Comparison of ENCODE assay signal across 10 cellular contexts in the genomic region with DNA sequence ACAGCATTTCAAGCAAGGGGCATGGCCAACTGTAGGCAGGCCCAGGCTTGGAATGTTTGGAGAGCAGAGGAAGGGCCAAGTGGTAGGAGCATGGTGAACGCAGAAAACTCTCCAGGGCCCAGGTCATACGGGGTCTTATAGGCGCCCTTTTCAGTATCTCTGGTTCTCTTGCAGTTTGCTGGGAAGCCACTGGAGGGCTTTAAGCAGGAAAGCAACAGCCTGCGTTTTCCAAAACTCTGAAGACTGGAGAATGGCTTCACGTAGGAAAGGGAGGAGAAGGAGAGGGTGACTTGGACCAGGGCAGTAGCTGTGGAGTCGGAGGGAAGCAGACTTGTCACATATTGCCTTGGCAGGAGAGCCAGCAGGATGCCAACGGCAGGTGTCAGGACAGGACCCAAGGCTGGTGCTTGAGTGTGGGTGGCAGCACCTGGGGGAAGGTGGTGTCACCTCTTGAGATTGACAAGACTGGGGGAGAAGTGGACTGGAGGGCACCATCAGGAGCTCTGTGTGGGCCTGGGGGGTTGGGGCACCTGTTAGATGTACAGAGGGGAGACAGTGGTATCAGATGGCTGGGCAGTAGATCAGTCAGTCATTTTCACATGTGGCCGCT. TPM values are rescaled to one million over a fixed set of nuclear protein-coding genes. Genes with fewer than 3 reads are reported as not detected.
A peak's percentile ranks its signal among the peaks of the same experiment; 100 is the strongest.
DNase-seq lines count a peak whose midpoint lies in the region; ATAC-seq, FAIRE-seq and TF ChIP-seq lines count a peak whose summit lies in the region.
"Had no signal": no experiment of that assay in that cellular context is flagged by ENCODE, and none has a peak within 500 bp of the region (broad histone marks: within the 10 kb centered on the region; RNA-seq: fewer than 3 reads in every experiment).

No MANE protein-coding gene starts in this region.

- H3K18ac ChIP-seq in H9 (ENCODE audit: insufficient read length, low read depth, low read length): no peak overlapping the region

- no peak overlapping the region for H3K23ac ChIP-seq in H9 (ENCODE audit: insufficient read length, low read depth, low read length)

- peaks cover 16% of the 10 kb centered on the region for H3K27me3 Mint-ChIP-seq in H9 (ENCODE audit: low read depth)
- H3K27me3 Mint-ChIP-seq: activated CD4-positive, alpha-beta T cell treated with anti-CD3 and anti-CD28 coated beads, Interleukin-2, amount 10 ng/mL, durations not matched to agents 7 days and 5 days had no signal

- H3K9me3 Mint-ChIP-seq in H9: peaks cover 79 to 81% of the 10 kb centered on the region in 2 experiments
- H3K9me3 Mint-ChIP-seq: activated CD4-positive, alpha-beta T cell treated with anti-CD3 and anti-CD28 coated beads, Interleukin-2, amount 10 ng/mL, durations not matched to agents 7 days and 5 days had no signal

- H3K27ac ChIP-seq in H9 (ENCODE audit: insufficient read length, low read depth, low read length): no peak overlapping the region
- H3K27ac ChIP-seq in HepG2 (ENCODE audit: extremely low read length, insufficient read depth, low read length): no peak overlapping the region

- no peak overlapping the region; a peak in 1 of 5 replicates for H3K4me3 Mint-ChIP-seq in H9
- H3K4me3 Mint-ChIP-seq: activated CD4-positive, alpha-beta T cell treated with anti-CD3 and anti-CD28 coated beads, Interleukin-2, amount 10 ng/mL, durations not matched to agents 7 days and 5 days had no signal

- no peak overlapping the region for H3K4ac ChIP-seq in H9 (ENCODE audit: low read depth, low read length)

- no peaks in the 10 kb centered on the region for H3K79me2 ChIP-seq in H9 (ENCODE audit: insufficient read depth, low read length)
- no peaks in the 10 kb centered on the region for H3K79me2 ChIP-seq in HepG2 (ENCODE audit: insufficient read depth, low read length)

- peak; percentile 55 for FAIRE-seq in HepG2 (lab: Jason Lieb, UNC)

- H4K20me1 ChIP-seq in H9 (ENCODE audit: control insufficient read depth, insufficient read depth, insufficient read length) (no peaks in the 10 kb centered on the region), HepG2 (ENCODE audit: insufficient read depth, low read length) (no peaks in the 10 kb centered on the region)

- H2BK12ac ChIP-seq in H9 (ENCODE audit: insufficient read length, low read depth, low read length): no peak overlapping the region

- POLR2A ChIA-PET in HepG2 (lab: Yijun Ruan, JAX): no interaction called here

- H3K27ac Mint-ChIP-seq in H9: no peak overlapping the region
- H3K27ac Mint-ChIP-seq: activated CD4-positive, alpha-beta T cell treated with anti-CD3 and anti-CD28 coated beads, Interleukin-2, amount 10 ng/mL, durations not matched to agents 7 days and 5 days had no signal

- in situ Hi-C loops in HepG2 (cut with HindIII; ENCODE audit: extremely low pct_ligation_motif_present, low pct_unique_long_range_greater_than_20kb): no loop called here

- no peak overlapping the region for H3K14ac ChIP-seq in H9 (ENCODE audit: insufficient read depth, low read length)

- no peaks in the 10 kb centered on the region for H3K36me3 ChIP-seq in adipocyte (ENCODE audit: control insufficient read depth, insufficient read depth, low read length, severe bottlenecking)
- H3K36me3 ChIP-seq in HepG2 (replicated peaks in 1 of 2; ENCODE audit: control insufficient read depth in 1 of 2, insufficient read depth in 2 of 2, low read length in 2 of 2): no peaks in the 10 kb centered on the region

- H2BK5ac ChIP-seq in H9 (ENCODE audit: insufficient read length, low read length): no peak overlapping the region

- no peak overlapping the region for H4K8ac ChIP-seq in H9 (replicated peaks; ENCODE audit: insufficient read length, low read depth, low read length)

- H4K91ac ChIP-seq in H9 (ENCODE audit: insufficient read length, low read depth, low read length): no peak overlapping the region

- TF ChIP-seq EP300 in HepG2 (IDR thresholded peaks at IDR 0.05; ENCODE audit: low read depth in 2 of 2, low read length in 2 of 2) (no peak), HepG2 (CRISPR knock-in tag; IDR thresholded peaks at IDR 0.05; ENCODE audit: borderline replicate concordance) (no peak)

- TF ChIP-seq CTCF in AG10803 (conservative IDR thresholded peaks at IDR 0.05; ENCODE audit: low read length) (peak; percentile 57), H9 (conservative IDR thresholded peaks at IDR 0.05) (peak; percentile 57), HepG2 (CRISPR knock-in tag; IDR thresholded peaks at IDR 0.05) (peak; percentile 35; the same call in 1 of the 2 replicates)

- no peak overlapping the region for H2BK120ac ChIP-seq in H9 (ENCODE audit: low read depth, low read length, poor library complexity, severe bottlenecking)

- TF ChIP-seq RAD21 in HepG2 (CRISPR knock-in tag; IDR thresholded peaks at IDR 0.05): no peak

- H3K4me3 ChIP-seq in AG10803 (ENCODE audit: low read length) (no peak overlapping the region), adipocyte (ENCODE audit: low read length) (no peak overlapping the region), HepG2 (replicated peaks in 1 of 3; ENCODE audit: insufficient read depth in 1 of 3, low read depth in 2 of 3, low read length in 3 of 3) (no peak overlapping the region)

- ATAC-seq in HepG2: peak; percentile 74

- no peak overlapping the region for H2AK5ac ChIP-seq in H9 (ENCODE audit: insufficient read length, low read length)

- H3K9ac ChIP-seq in H9 (ENCODE audit: extremely low read depth, insufficient read length, low read length) (no peak overlapping the region), adipocyte (ENCODE audit: low read length) (no peak overlapping the region), HepG2 (ENCODE audit: insufficient read depth, low read depth, low read length) (no peak overlapping the region)

- no peak overlapping the region for H3K56ac ChIP-seq in H9 (ENCODE audit: insufficient read length, low read depth, low read length)

- peaks cover 0 to 2% (median 0%) of the 10 kb centered on the region in 3 experiments; a peak in 1 of 7 replicates for H3K36me3 Mint-ChIP-seq in H9 (ENCODE audit: insufficient read depth in 1 of 3, low read depth in 3 of 3)

- DNase-seq in AG10803 (ENCODE audit: low read depth): peak; percentile 26
- peak; percentile 56 for DNase-seq in H9
- peak; percentile 44 for DNase-seq in adipocyte (ENCODE audit: low read depth)
- no peak for DNase-seq in HepG2 (ENCODE audit: low spot score)
- DNase-seq in AML-193 (lab: John Stamatoyannopoulos, UW): no peak
- no peak for DNase-seq in activated CD4-positive, alpha-beta T cell treated with anti-CD3 and anti-CD28 coated beads, Interleukin-2, amount 50 U/mL, for 4 hours
- DNase-seq in NCI-H774 (lab: John Stamatoyannopoulos, UW): no peak
- no peak for DNase-seq in ecto neural progenitor cell (ENCODE audit: low spot score)
- DNase-seq: activated CD4-positive, alpha-beta T cell treated with anti-CD3 and anti-CD28 coated beads, Interleukin-2, amount 10 ng/mL, durations not matched to agents 7 days and 5 days had no signal

- WGBS in H9 (ENCODE audit: extremely low coverage, insufficient read length, low lambda C conversion rate): no CpG with 5 or more reads among the region's 8 CpGs
- 21% methylated on average over 8 of the region's 8 CpGs for WGBS in HepG2 (ENCODE audit: low lambda C conversion rate)

- H3K23me2 ChIP-seq in H9 (ENCODE audit: insufficient read length, low read depth, low read length, poor library complexity, severe bottlenecking): no peaks in the 10 kb centered on the region

- CTCF ChIA-PET in HepG2 (lab: Yijun Ruan, JAX; ENCODE audit: low intra/inter-chr PET ratio, low total read pairs): interaction anchor here (1.6 kb wide), 1 partner anchor 217 kb away, joined by 8 read pairs; no protein-coding TSS in a partner anchor

- no peak overlapping the region for H4K5ac ChIP-seq in H9 (ENCODE audit: insufficient read length, low read depth, low read length)

- TF ChIP-seq POLR2A in HepG2 (IDR thresholded peaks at IDR 0.05; ENCODE audit: insufficient read depth in 1 of 2, low read depth in 2 of 2, low read length in 2 of 2): no peak

- H3K27me3 ChIP-seq in H9 (ENCODE audit: insufficient read depth, low read length) (no peaks in the 10 kb centered on the region), adipocyte (replicated peaks; ENCODE audit: control insufficient read depth, insufficient read depth, low read length) (peaks cover 52% of the 10 kb centered on the region), HepG2 (ENCODE audit: control insufficient read depth in 1 of 2, insufficient read depth in 2 of 2, low read length in 2 of 2) (no peaks in the 10 kb centered on the region; a peak in 1 of 5 replicates)

- H2BK20ac ChIP-seq in H9 (ENCODE audit: low read depth, low read length, poor library complexity, severe bottlenecking): no peak overlapping the region

- peaks cover 0 to 9% of the 10 kb centered on the region in 2 experiments; a peak in 2 of 4 replicates for H3K4me1 Mint-ChIP-seq in H9

- H3K4me1 ChIP-seq in H9 (ENCODE audit: insufficient read depth, low read length) (no peaks in the 10 kb centered on the region), adipocyte (ENCODE audit: control insufficient read depth, insufficient read depth, low read length) (no peaks in the 10 kb centered on the region), HepG2 (ENCODE audit: insufficient read depth, low read length) (peaks cover 11% of the 10 kb centered on the region)

- H3K4me2 ChIP-seq in H9 (ENCODE audit: insufficient read depth, insufficient read length, low read length) (no peak overlapping the region), HepG2 (ENCODE audit: low read depth, low read length) (no peak overlapping the region)

- no peaks in the 10 kb centered on the region for H3K79me1 ChIP-seq in H9 (ENCODE audit: insufficient read depth, low read depth, low read length, poor library complexity, severe bottlenecking)

- intact Hi-C loops in HepG2 (cut with micrococcal nuclease; ENCODE audit: unreplicated experiment): no loop called here

- no peak overlapping the region for H2BK15ac ChIP-seq in H9 (ENCODE audit: low read depth, low read length)

- peaks cover 33% of the 10 kb centered on the region for H3K9me3 ChIP-seq in H9 (ENCODE audit: control insufficient read depth, low read depth, low read length)
- no peaks in the 10 kb centered on the region for H3K9me3 ChIP-seq in adipocyte (ENCODE audit: control insufficient read depth, low read length)
- no peaks in the 10 kb centered on the region for H3K9me3 ChIP-seq in HepG2 (ENCODE audit: low read length)

- H3T11ph ChIP-seq in H9 (ENCODE audit: low read length): no peak overlapping the region

- BruUV-seq in HepG2 (replicated peaks; lab: Mats Ljungman, UMichigan): no TSS peak

- no peak overlapping the region for H2AFZ ChIP-seq in H9 (ENCODE audit: low read length)
- H2AFZ ChIP-seq in HepG2 (ENCODE audit: low read length): no peak overlapping the region

RNA-seq across cellular contexts. Expression of a gene that starts 21.9 kb away (rescaled TPM):
- total RNA-seq in H9 (2021) (not detected in 2 replicates), HepG2 (2016; rRNA removed; fragmentation: Illumina TruSeq; extraction: Trizol) (not detected in 2 replicates)
- total RNA-seq in HepG2 (2016; cell fraction: cytosol; rRNA removed; fragmentation: Illumina TruSeq; extraction: Trizol; ENCODE audit: low read depth): not detected in 2 replicates
- total RNA-seq in HepG2 (2016; cell fraction: insoluble cytoplasmic fraction; rRNA removed; fragmentation: Illumina TruSeq; extraction: Trizol): not detected in 2 replicates
- not detected in 2 replicates for total RNA-seq in HepG2 (2016; cell fraction: membrane; rRNA removed; fragmentation: Illumina TruSeq; extraction: Trizol)
- not detected in 2 replicates for total RNA-seq in HepG2 (2016; cell fraction: nucleus; rRNA removed; fragmentation: Illumina TruSeq; extraction: Trizol)
- not detected in 2 replicates for polyA plus RNA-seq in HepG2 (2011; rRNA removed)
- polyA plus RNA-seq in HepG2 (2011; cell fraction: cytosol; rRNA removed): not detected in 2 replicates
- not detected in 2 replicates for polyA plus RNA-seq in HepG2 (2011; cell fraction: nucleus; rRNA removed)
- not detected in 2 replicates for polyA plus RNA-seq in HepG2 (2012)
- not detected in 2 replicates for polyA plus RNA-seq in HepG2 (2016; cell fraction: cytosol; fragmentation: Illumina TruSeq; extraction: Trizol; ENCODE audit: low read depth)
- not detected in 2 replicates for polyA plus RNA-seq in HepG2 (2016; cell fraction: insoluble cytoplasmic fraction; fragmentation: Illumina TruSeq; extraction: Trizol; ENCODE audit: low read depth)
- polyA plus RNA-seq in HepG2 (2016; cell fraction: membrane; fragmentation: Illumina TruSeq; extraction: Trizol; ENCODE audit: low read depth): not detected in 2 replicates
- polyA plus RNA-seq in HepG2 (2016; cell fraction: nucleus; fragmentation: Illumina TruSeq; extraction: Trizol; ENCODE audit: insufficient read depth, low read depth): not detected in 2 replicates
- polyA minus RNA-seq in HepG2 (2011; rRNA and poly(A)+ RNA removed; ENCODE audit: low replicate concordance): 0.33 TPM in 1 of 2 replicates, not detected in the other
- not detected in 2 replicates for polyA minus RNA-seq in HepG2 (2011; cell fraction: cytosol; rRNA and poly(A)+ RNA removed)
- not detected in 2 replicates for polyA minus RNA-seq in HepG2 (2011; cell fraction: nucleus; rRNA and poly(A)+ RNA removed)

RNA-seq across cellular contexts. Expression of a gene that starts 22.6 kb away (rescaled TPM):
- total RNA-seq in H9 (2021) (not detected in 2 replicates), HepG2 (2016; rRNA removed; fragmentation: Illumina TruSeq; extraction: Trizol) (not detected in 2 replicates)
- not detected in 2 replicates for total RNA-seq in HepG2 (2016; cell fraction: cytosol; rRNA removed; fragmentation: Illumina TruSeq; extraction: Trizol; ENCODE audit: low read depth)
- not detected in 2 replicates for total RNA-seq in HepG2 (2016; cell fraction: insoluble cytoplasmic fraction; rRNA removed; fragmentation: Illumina TruSeq; extraction: Trizol)
- not detected in 2 replicates for total RNA-seq in HepG2 (2016; cell fraction: membrane; rRNA removed; fragmentation: Illumina TruSeq; extraction: Trizol)
- not detected in 2 replicates for total RNA-seq in HepG2 (2016; cell fraction: nucleus; rRNA removed; fragmentation: Illumina TruSeq; extraction: Trizol)
- polyA plus RNA-seq in HepG2 (2011; rRNA removed): not detected in 2 replicates
- not detected in 2 replicates for polyA plus RNA-seq in HepG2 (2011; cell fraction: cytosol; rRNA removed)
- polyA plus RNA-seq in HepG2 (2011; cell fraction: nucleus; rRNA removed): not detected in 2 replicates
- polyA plus RNA-seq in HepG2 (2012): not detected in 2 replicates
- not detected in 2 replicates for polyA plus RNA-seq in HepG2 (2016; cell fraction: cytosol; fragmentation: Illumina TruSeq; extraction: Trizol; ENCODE audit: low read depth)
- not detected in 2 replicates for polyA plus RNA-seq in HepG2 (2016; cell fraction: insoluble cytoplasmic fraction; fragmentation: Illumina TruSeq; extraction: Trizol; ENCODE audit: low read depth)
- not detected in 2 replicates for polyA plus RNA-seq in HepG2 (2016; cell fraction: membrane; fragmentation: Illumina TruSeq; extraction: Trizol; ENCODE audit: low read depth)
- polyA plus RNA-seq in HepG2 (2016; cell fraction: nucleus; fragmentation: Illumina TruSeq; extraction: Trizol; ENCODE audit: insufficient read depth, low read depth): not detected in 2 replicates
- not detected in 2 replicates for polyA minus RNA-seq in HepG2 (2011; rRNA and poly(A)+ RNA removed; ENCODE audit: low replicate concordance)
- not detected in 2 replicates for polyA minus RNA-seq in HepG2 (2011; cell fraction: cytosol; rRNA and poly(A)+ RNA removed)
- polyA minus RNA-seq in HepG2 (2011; cell fraction: nucleus; rRNA and poly(A)+ RNA removed): not detected in 2 replicates
- total RNA-seq: activated CD4-positive, alpha-beta T cell treated with anti-CD3 and anti-CD28 coated beads, Interleukin-2, amount 10 ng/mL, durations not matched to agents 7 days and 5 days; mononuclear cell had no signal

RNA-seq across cellular contexts. Expression of a gene that starts 56.9 kb away (rescaled TPM):
- 946 and 957 TPM in 2 replicates for total RNA-seq in H9 (2021)
- 119 and 174 TPM in 2 replicates for total RNA-seq in HepG2 (2016; rRNA removed; fragmentation: Illumina TruSeq; extraction: Trizol)
- total RNA-seq in HepG2 (2016; cell fraction: cytosol; rRNA removed; fragmentation: Illumina TruSeq; extraction: Trizol; ENCODE audit: low read depth): 13.2 and 13.4 TPM in 2 replicates
- 90.0 and 191 TPM in 2 replicates for total RNA-seq in HepG2 (2016; cell fraction: insoluble cytoplasmic fraction; rRNA removed; fragmentation: Illumina TruSeq; extraction: Trizol)
- total RNA-seq in HepG2 (2016; cell fraction: membrane; rRNA removed; fragmentation: Illumina TruSeq; extraction: Trizol): 36.3 and 36.5 TPM in 2 replicates
- 184 and 199 TPM in 2 replicates for total RNA-seq in HepG2 (2016; cell fraction: nucleus; rRNA removed; fragmentation: Illumina TruSeq; extraction: Trizol)
- 83.4 and 117 TPM in 2 replicates for polyA plus RNA-seq in HepG2 (2011; rRNA removed)
- polyA plus RNA-seq in HepG2 (2011; cell fraction: cytosol; rRNA removed): 51.4 and 75.1 TPM in 2 replicates
- 546 and 648 TPM in 2 replicates for polyA plus RNA-seq in HepG2 (2011; cell fraction: nucleus; rRNA removed)
- polyA plus RNA-seq in HepG2 (2012): 102 and 157 TPM in 2 replicates
- 12.4 and 15.1 TPM in 2 replicates for polyA plus RNA-seq in HepG2 (2016; cell fraction: cytosol; fragmentation: Illumina TruSeq; extraction: Trizol; ENCODE audit: low read depth)
- polyA plus RNA-seq in HepG2 (2016; cell fraction: insoluble cytoplasmic fraction; fragmentation: Illumina TruSeq; extraction: Trizol; ENCODE audit: low read depth): 93.9 and 131 TPM in 2 replicates
- 22.9 and 27.1 TPM in 2 replicates for polyA plus RNA-seq in HepG2 (2016; cell fraction: membrane; fragmentation: Illumina TruSeq; extraction: Trizol; ENCODE audit: low read depth)
- 309 and 326 TPM in 2 replicates for polyA plus RNA-seq in HepG2 (2016; cell fraction: nucleus; fragmentation: Illumina TruSeq; extraction: Trizol; ENCODE audit: insufficient read depth, low read depth)
- 637 and 802 TPM in 2 replicates for polyA minus RNA-seq in HepG2 (2011; rRNA and poly(A)+ RNA removed; ENCODE audit: low replicate concordance)
- 304 and 314 TPM in 2 replicates for polyA minus RNA-seq in HepG2 (2011; cell fraction: cytosol; rRNA and poly(A)+ RNA removed)
- 230 and 260 TPM in 2 replicates for polyA minus RNA-seq in HepG2 (2011; cell fraction: nucleus; rRNA and poly(A)+ RNA removed)

Comparison
In these comparisons a context has a peak if more than half of its experiments do, and no peak if none do; other contexts are left out.
1. DNase-seq: peak in AG10803 (single experiment), H9 (single experiment) and adipocyte (single experiment); none in HepG2 (single experiment), AML-193 (0 of 2), activated CD4-positive, alpha-beta T cell treated with anti-CD3 and anti-CD28 coated beads, Interleukin-2, amount 50 U/mL, for 4 hours (0 of 2), NCI-H774 (single experiment) and ecto neural progenitor cell (single experiment).
2. Peak in every context shown above with its lines, with median percentiles within 50 percentile points of each other: CTCF ChIP-seq.